Comparison of ENCODE assay signal across 2 cellular contexts in the genomic region with DNA sequence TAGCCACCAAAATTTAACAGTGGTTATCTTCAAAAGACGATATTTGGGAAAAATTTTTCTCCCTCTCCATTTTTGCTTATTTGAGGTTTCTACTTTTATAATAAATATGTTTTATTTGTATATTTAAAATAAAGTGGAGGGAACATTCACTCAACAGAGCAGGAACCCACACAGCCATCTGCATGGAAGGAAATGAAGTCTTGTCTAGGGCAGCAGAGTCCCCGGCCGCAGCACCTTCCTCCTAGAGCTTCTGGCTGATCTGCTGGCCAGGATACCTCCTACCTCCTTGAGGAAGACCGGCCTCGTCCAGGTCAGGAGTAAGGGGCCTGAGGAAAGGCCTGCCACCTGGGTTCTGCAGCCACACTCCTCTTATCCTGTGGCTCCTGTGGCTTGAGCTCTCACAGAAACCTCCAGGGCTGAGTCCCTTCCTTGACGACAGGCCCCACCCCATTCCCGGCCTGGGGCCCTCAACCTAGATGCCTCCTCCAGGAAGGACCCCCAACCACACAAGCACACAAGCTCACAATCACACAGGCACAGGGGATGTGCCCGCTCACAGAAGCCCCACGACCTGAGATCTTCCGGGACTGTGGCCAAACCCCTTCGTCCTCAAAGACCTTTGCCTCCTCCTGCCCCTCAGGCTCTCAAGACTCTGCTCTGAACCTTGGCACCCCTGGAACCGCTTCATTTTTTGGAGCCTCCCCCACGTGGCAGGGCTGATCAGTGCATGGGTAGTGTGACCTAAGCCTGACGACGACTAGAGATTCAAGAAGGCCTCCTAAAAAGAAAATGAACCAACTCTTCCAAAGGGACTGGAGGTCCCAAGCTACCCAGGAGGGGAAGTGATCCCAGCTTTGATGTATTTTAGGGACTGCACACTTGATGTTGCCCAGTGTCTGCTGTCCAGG. TPM values are rescaled to one million over a fixed set of nuclear protein-coding genes. Genes with fewer than 3 reads are reported as not detected.
"Had no signal": no experiment of that assay in that cellular context is flagged by ENCODE, and none has a peak within 500 bp of the region (broad histone marks: within the 10 kb centered on the region; RNA-seq: fewer than 3 reads in every experiment).

No MANE protein-coding gene starts in this region.

RNA-seq across cellular contexts. Expression of a gene that starts 23.0 kb away (rescaled TPM):
- total RNA-seq: ascending aorta, cardiac muscle cell had no signal
- polyA plus RNA-seq: cardiac muscle cell had no signal
